8 cellular contexts compared by ENCODE assay signal in genomic region chr18:31102020-31102684, GRCh38. TPM values are rescaled to one million over a fixed set of nuclear protein-coding genes. Genes with fewer than 3 reads are reported as not detected.
DNase-seq lines count a peak whose midpoint lies in the region; ATAC-seq and FAIRE-seq lines count a peak whose summit lies in the region.

DSC2 (minus strand) TSS chr18:31102421; CDS start chr18:31101971, 450 bp downstream.

- peak within 1 kb of the TSS; percentile 99 for H3K18ac ChIP-seq in neuronal stem cell (ENCODE audit: low read length)

- ATAC-seq in HG02970 (IDR thresholded peaks at IDR 0.05; ENCODE audit: low FRiP score, unreplicated experiment), result no peak

- H2BK120ac ChIP-seq in neuronal stem cell (ENCODE audit: low read depth, low read length), result no peak within 1 kb of the TSS

- H2BK12ac ChIP-seq in neuronal stem cell (ENCODE audit: low read length), result peak within 1 kb of the TSS; percentile 58

- no peak within 1 kb of the TSS for H2AK5ac ChIP-seq in neuronal stem cell (ENCODE audit: low read depth, low read length)

- H3K79me1 ChIP-seq in neuronal stem cell (ENCODE audit: low read depth, low read length), result peaks cover 2% of the 10 kb centered on the region

- H3K4me1 ChIP-seq in neuronal stem cell (ENCODE audit: control insufficient read depth in 2 of 2, insufficient read depth in 1 of 2, low read depth in 1 of 2, low read length in 2 of 2), result peaks cover 0 to 3% of the 10 kb centered on the region in 2 donors

- peak within 1 kb of the TSS; percentile 85 for H2BK15ac ChIP-seq in neuronal stem cell (ENCODE audit: low read length)

- peak within 1 kb of the TSS; percentile 76 for H3K4ac ChIP-seq in neuronal stem cell (ENCODE audit: low read length)

- peaks cover 0 to 31% (median 0%) of the 10 kb centered on the region in 3 experiments for H3K27me3 ChIP-seq in neuronal stem cell (ENCODE audit: control insufficient read depth in 3 of 3, insufficient read depth in 3 of 3, low read depth in 1 of 3, low read length in 3 of 3)

- H3K23ac ChIP-seq in neuronal stem cell (ENCODE audit: low read depth, low read length, poor library complexity), result peak within 1 kb of the TSS; percentile 97

- peak within 1 kb of the TSS; percentile 38 for H4K91ac ChIP-seq in neuronal stem cell (ENCODE audit: low read depth, low read length, poor library complexity)

- H3K14ac ChIP-seq in neuronal stem cell (ENCODE audit: low read length), result peak within 1 kb of the TSS; percentile 82

- H4K8ac ChIP-seq in neuronal stem cell (ENCODE audit: low read depth, low read length), result peak within 1 kb of the TSS; percentile 17

- H3K36me3 ChIP-seq in neuronal stem cell (replicated peaks in 1 of 2; ENCODE audit: control insufficient read depth in 2 of 2, insufficient read depth in 2 of 2, low read length in 2 of 2), result no peaks in the 10 kb centered on the region

- peak within 1 kb of the TSS; percentile 99 for H2AFZ ChIP-seq in neuronal stem cell (ENCODE audit: low read length)

- no peaks in the 10 kb centered on the region for H3K9me3 ChIP-seq in neuronal stem cell (replicated peaks in 1 of 2; ENCODE audit: control insufficient read depth in 2 of 2, insufficient read depth in 1 of 2, low read depth in 1 of 2, low read length in 2 of 2)

- peak within 1 kb of the TSS; percentile 64 to 96 for H3K4me3 ChIP-seq in neuronal stem cell (ENCODE audit: low read length in 2 of 2)

- DNase-seq in D341Med (ENCODE audit: low spot score) (peak; percentile 48), NCI-H748 treated with DMSO at 0.1 percent for 48 hours (lab: John Stamatoyannopoulos, UW) (peak; percentile 5), frontal cortex (ENCODE audit: low spot score in 2 of 2) (peak; percentile 44 to 56), neuronal stem cell (ENCODE audit: low spot score) (peak; percentile 54), AG08396 (ENCODE audit: low spot score) (no peak), DMS153 treated with DMSO at 0.1 percent for 48 hours (lab: John Stamatoyannopoulos, UW; ENCODE audit: unreplicated experiment) (no peak)
- DNase-seq in activated CD4-positive, alpha-beta T cell treated with anti-CD3 and anti-CD28 coated beads for 1 hour, result no peak

- FAIRE-seq in frontal cortex (lab: Jason Lieb, UNC), result no peak

- H3K9ac ChIP-seq in neuronal stem cell (ENCODE audit: low read depth, low read length, poor library complexity), result peak within 1 kb of the TSS; percentile 97

- peak within 1 kb of the TSS; percentile 90 for H2BK5ac ChIP-seq in neuronal stem cell (ENCODE audit: low read length)

- no CpG with 5 or more reads among the region's 44 CpGs for WGBS in neuronal stem cell (ENCODE audit: extremely low coverage in 2 of 2, insufficient read length in 2 of 2, insufficient replicate concordance in 1 of 2), 2 donors

- H3K27ac ChIP-seq in neuronal stem cell (replicated peaks; ENCODE audit: low read length), result peak within 1 kb of the TSS; percentile 66

- peak within 1 kb of the TSS; percentile 86 for H3K4me2 ChIP-seq in neuronal stem cell (ENCODE audit: insufficient read depth, low read length, poor library complexity, severe bottlenecking)

RNA-seq across cellular contexts. Expression of gene DSC2, which starts in this region (rescaled TPM):
- 5.3 TPM for total RNA-seq in frontal cortex
- 6.9 TPM for polyA plus RNA-seq in neuronal stem cell (2013, experiment 1 of 2)
- polyA plus RNA-seq in neuronal stem cell (2013, experiment 2 of 2), result 7.0 TPM

Comparison
In these comparisons a context has a peak if more than half of its experiments do, and no peak if none do; other contexts are left out.
1. DNase-seq: peak in D341Med (single experiment), NCI-H748 treated with DMSO at 0.1 percent for 48 hours (single experiment), frontal cortex (2 of 2) and neuronal stem cell (single experiment); none in AG08396 (single experiment), DMS153 treated with DMSO at 0.1 percent for 48 hours (single experiment) and activated CD4-positive, alpha-beta T cell treated with anti-CD3 and anti-CD28 coated beads for 1 hour (single experiment).